12 cellular contexts compared by ENCODE assay signal in the genomic region with DNA sequence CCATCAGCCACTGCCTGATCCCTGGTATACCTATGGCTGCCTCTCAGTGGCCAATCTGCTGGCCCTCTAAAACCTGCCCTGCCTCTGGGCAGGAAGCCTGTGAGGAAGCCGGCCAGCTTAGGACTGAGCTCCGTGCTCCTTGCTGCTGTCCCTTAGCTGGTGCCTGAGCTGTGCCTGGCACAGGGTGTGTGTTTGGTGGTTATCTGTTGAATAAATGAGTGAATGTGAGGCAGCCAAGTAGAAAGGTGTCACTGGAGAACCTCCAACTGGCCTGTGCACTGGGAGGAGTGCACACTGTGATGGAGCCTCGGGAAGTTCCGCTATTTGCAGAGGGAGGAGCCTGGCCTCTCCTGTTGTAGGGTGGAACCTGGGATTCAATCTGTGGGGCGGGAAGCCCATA.
DNase-seq lines count a peak whose midpoint lies in the region; ATAC-seq, FAIRE-seq and TF ChIP-seq lines count a peak whose summit lies in the region.
"Had no signal": no experiment of that assay in that cellular context is flagged by ENCODE, and none has a peak within 500 bp of the region (broad histone marks: within the 10 kb centered on the region; RNA-seq: fewer than 3 reads in every experiment).

No MANE protein-coding gene starts in this region.

- H3K9ac ChIP-seq in K562 (ENCODE audit: insufficient read depth in 1 of 2, low read depth in 2 of 2, low read length in 2 of 2) (no peak overlapping the region), Karpas-422 (ENCODE audit: low read length) (no peak overlapping the region)
- H3K9ac ChIP-seq: BLaER1 had no signal

- TF ChIP-seq POLR2A in K562 (conservative IDR thresholded peaks at IDR 0.05) = no peak

- no TSS peak for BruUV-seq in K562 (replicated peaks; lab: Mats Ljungman, UMichigan)

- intact Hi-C loops in K562 (cut with micrococcal nuclease) (no loop called here), lower lobe of right lung (cut with DNase I) (no loop called here)

- H3K4me2 ChIP-seq in K562 (ENCODE audit: insufficient read depth, low read length) = no peak overlapping the region
- no peak overlapping the region for H3K4me2 ChIP-seq in Karpas-422 (ENCODE audit: low read depth, low read length, poor library complexity, severe bottlenecking)
- H3K4me2 ChIP-seq: BLaER1 had no signal

- H3K36me3 ChIP-seq in K562 (ENCODE audit: control insufficient read depth, insufficient read depth, low read length) = no peaks in the 10 kb centered on the region
- H3K36me3 ChIP-seq in Karpas-422 (ENCODE audit: insufficient read depth, low read length) = no peaks in the 10 kb centered on the region
- no peaks in the 10 kb centered on the region for H3K36me3 ChIP-seq in lower lobe of right lung
- H3K36me3 ChIP-seq: BLaER1 had no signal

- no peak for FAIRE-seq in K562 (lab: Jason Lieb, UNC)

- POLR2A ChIA-PET in K562 (lab: Yijun Ruan, JAX) = interaction anchor here (0.8 to 1.3 kb wide), 3 partner anchors 10 to 81 kb away, joined by 3 to 5 read pairs (median 3); no protein-coding TSS in a partner anchor

- CTCF ChIA-PET in K562 (lab: Yijun Ruan, JAX; ENCODE audit: low intra/inter-chr PET ratio) = no interaction called here

- TF ChIP-seq RAD21 in K562 (CRISPR knock-in tag; conservative IDR thresholded peaks at IDR 0.05 in 1 of 2, IDR thresholded peaks at IDR 0.05 in 1 of 2) = no peak

- no peak overlapping the region for H3K27ac ChIP-seq in K562 (ENCODE audit: extremely low read depth, low read depth, low read length)
- no peak overlapping the region for H3K27ac ChIP-seq in Karpas-422 (ENCODE audit: low read length)
- H3K27ac ChIP-seq in lower lobe of right lung = no peak overlapping the region
- H3K27ac ChIP-seq: BLaER1 had no signal

- no peaks in the 10 kb centered on the region for H3K9me2 ChIP-seq in Karpas-422 (replicated peaks; ENCODE audit: insufficient read depth, low read length)

- H4K20me1 ChIP-seq in K562 (replicated peaks; ENCODE audit: control insufficient read depth, insufficient read depth, low read length) (peaks cover 3% of the 10 kb centered on the region; the same call in 1 of the 2 replicates), Karpas-422 (ENCODE audit: insufficient read depth, low read depth, low read length) (no peaks in the 10 kb centered on the region)
- H4K20me1 ChIP-seq: BLaER1 had no signal

- ATAC-seq in K562 (peak; percentile 49), omental fat pad (ENCODE audit: low FRiP score) (no peak), lower lobe of right lung (no peak)

- no peaks in the 10 kb centered on the region for H3K79me2 ChIP-seq in K562 (ENCODE audit: control insufficient read depth, insufficient read depth, low read length)
- no peaks in the 10 kb centered on the region for H3K79me2 ChIP-seq in Karpas-422 (ENCODE audit: low read length)

- H3K9me1 ChIP-seq in K562 (ENCODE audit: control insufficient read depth, insufficient read depth, low read length) = no peaks in the 10 kb centered on the region

- DNase-seq in G401 (ENCODE audit: low spot score) (peak; percentile 98), LNCaP clone FGC (ENCODE audit: low read depth) (peak; percentile 36), K562 (ENCODE audit: extremely low read depth in 1 of 4, low spot score in 3 of 4) (no peak), islet precursor cell (peak; percentile 21), HPDE6-E6E7 (ENCODE audit: extremely low spot score) (no peak), omental fat pad (ENCODE audit: low spot score) (no peak), Karpas-422 (no peak), lower lobe of right lung (no peak)
- DNase-seq: H7, NCI-H146, NCI-H774 had no signal

- in situ Hi-C loops in G401 (cut with HindIII; ENCODE audit: low sequenced_read_pairs) = no loop called here
- in situ Hi-C loops in K562 (cut with MboI) = no loop called here

- no peak overlapping the region for H3K4me3 ChIP-seq in LNCaP clone FGC (ENCODE audit: low read depth, low read length)
- no peak overlapping the region for H3K4me3 ChIP-seq in K562
- H3K4me3 ChIP-seq in Karpas-422 (ENCODE audit: low read length) = no peak overlapping the region
- no peak overlapping the region for H3K4me3 ChIP-seq in lower lobe of right lung
- H3K4me3 ChIP-seq: BLaER1 had no signal

- 0% methylated on average over 5 of the region's 5 CpGs for WGBS in K562 (ENCODE audit: insufficient coverage, low coverage, missing lambda C conversion rate)

- H3K27me3 ChIP-seq in K562 (ENCODE audit: control insufficient read depth in 2 of 2, insufficient read depth in 2 of 2, low read length in 2 of 2) (peaks cover 45 to 71% of the 10 kb centered on the region in 2 experiments), Karpas-422 (ENCODE audit: low read length) (no peaks in the 10 kb centered on the region), lower lobe of right lung (ENCODE audit: low read depth) (peaks cover 7% of the 10 kb centered on the region)
- H3K27me3 ChIP-seq: BLaER1 had no signal

- no peak for TF ChIP-seq EP300 in K562 (IDR thresholded peaks at IDR 0.05; ENCODE audit: low read length)

- H2AFZ ChIP-seq in K562 (ENCODE audit: low read depth, low read length) = no peak overlapping the region
- H2AFZ ChIP-seq in Karpas-422 (ENCODE audit: low read length) = no peak overlapping the region

- TF ChIP-seq CTCF in LNCaP clone FGC (IDR thresholded peaks at IDR 0.05; ENCODE audit: control insufficient read depth, extremely low read depth, insufficient read depth) (no peak), K562 (IDR thresholded peaks at IDR 0.05 in 2 of 3, conservative IDR thresholded peaks at IDR 0.05 in 1 of 3; ENCODE audit: insufficient read depth in 2 of 3, low read depth in 1 of 3, low read length in 3 of 3) (no peak), omental fat pad (IDR thresholded peaks at IDR 0.05) (no peak), lower lobe of right lung (IDR thresholded peaks at IDR 0.05) (no peak)

- H3K4me1 ChIP-seq in K562 (replicated peaks in 1 of 2; ENCODE audit: control insufficient read depth in 2 of 2, insufficient read depth in 2 of 2, low read length in 2 of 2) = no peaks in the 10 kb centered on the region
- peaks cover 39% of the 10 kb centered on the region for H3K4me1 ChIP-seq in Karpas-422 (ENCODE audit: low read length)
- no peaks in the 10 kb centered on the region for H3K4me1 ChIP-seq in lower lobe of right lung

- H3K9me3 ChIP-seq in K562 (replicated peaks; ENCODE audit: control insufficient read depth, insufficient read depth, low read depth, low read length) (no peaks in the 10 kb centered on the region), Karpas-422 (ENCODE audit: low read length) (no peaks in the 10 kb centered on the region), lower lobe of right lung (no peaks in the 10 kb centered on the region)
- H3K9me3 ChIP-seq: BLaER1 had no signal

TF ChIP-seq in K562, 482 proteins besides CTCF, POLR2A, EP300 and RAD21:
- peak; percentile 21; the same call in 1 of the 2 replicates for TF ChIP-seq CTBP1 (IDR thresholded peaks at IDR 0.05; ENCODE audit: borderline replicate concordance)
- TF ChIP-seq, protein P1, sequence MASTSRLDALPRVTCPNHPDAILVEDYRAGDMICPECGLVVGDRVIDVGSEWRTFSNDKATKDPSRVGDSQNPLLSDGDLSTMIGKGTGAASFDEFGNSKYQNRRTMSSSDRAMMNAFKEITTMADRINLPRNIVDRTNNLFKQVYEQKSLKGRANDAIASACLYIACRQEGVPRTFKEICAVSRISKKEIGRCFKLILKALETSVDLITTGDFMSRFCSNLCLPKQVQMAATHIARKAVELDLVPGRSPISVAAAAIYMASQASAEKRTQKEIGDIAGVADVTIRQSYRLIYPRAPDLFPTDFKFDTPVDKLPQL (IDR thresholded peaks at IDR 0.05; ENCODE audit: extremely low read depth, insufficient read length) = no peak

Comparison
In these comparisons a context has a peak if more than half of its experiments do, and no peak if none do; other contexts are left out.
1. DNase-seq: peak in G401 (single experiment), LNCaP clone FGC (single experiment) and islet precursor cell (single experiment); none in K562 (0 of 4), HPDE6-E6E7 (single experiment), omental fat pad (single experiment), Karpas-422 (single experiment) and lower lobe of right lung (single experiment).